ENCODE assay signal across 8 cellular contexts in genomic region chr2:239275871-239276812, GRCh38.
DNase-seq lines count a peak whose midpoint lies in the region; ATAC-seq and TF ChIP-seq lines count a peak whose summit lies in the region.
"Had no signal": no experiment of that assay in that cellular context is flagged by ENCODE, and none has a peak within 500 bp of the region (broad histone marks: within the 10 kb centered on the region; RNA-seq: fewer than 3 reads in every experiment).

No MANE protein-coding gene starts in this region.

- peaks cover 7 to 12% (median 12%) of the 10 kb centered on the region in 3 donors for H3K27me3 Mint-ChIP-seq in immature natural killer cell (ENCODE audit: low read depth in 3 of 3)
- H3K27me3 Mint-ChIP-seq in stimulated activated naive CD8-positive, alpha-beta T cell treated with anti-CD3 and anti-CD28 coated beads, Interleukin-15, amount 100 ng/mL, for 72 hours: peaks cover 29% of the 10 kb centered on the region

- peaks cover 0 to 75% of the 10 kb centered on the region in 2 donors for H3K4me1 Mint-ChIP-seq in immature natural killer cell
- H3K4me1 Mint-ChIP-seq in stimulated activated naive CD8-positive, alpha-beta T cell treated with anti-CD3 and anti-CD28 coated beads, Interleukin-15, amount 100 ng/mL, for 72 hours: peaks cover 58% of the 10 kb centered on the region

- DNase-seq in HFF-Myc (ENCODE audit: extremely low read depth, low read depth): peak; percentile 66
- no peak for DNase-seq in immature natural killer cell
- DNase-seq in stimulated activated naive CD8-positive, alpha-beta T cell treated with anti-CD3 and anti-CD28 coated beads, Interleukin-15, amount 100 ng/mL, for 72 hours: no peak

- no peak for TF ChIP-seq POLR2A in GM18505 (IDR thresholded peaks at IDR 0.05; ENCODE audit: borderline replicate concordance, extremely low read depth, insufficient read depth, insufficient read length)

- peak overlapping the region; percentile 63 for H3K27ac ChIP-seq in angular gyrus (ENCODE audit: low read depth, low read length)
- peak overlapping the region; percentile 81 for H3K27ac ChIP-seq in subcutaneous abdominal adipose tissue (ENCODE audit: low read depth, low read length)
- H3K27ac ChIP-seq: KMS-11 had no signal

- H3K4me1 ChIP-seq in subcutaneous abdominal adipose tissue (ENCODE audit: control insufficient read depth in 5 of 5, insufficient read depth in 5 of 5, low read length in 5 of 5): peaks cover 8 to 76% (median 58%) of the 10 kb centered on the region in 5 donors

- H3K9me3 ChIP-seq in subcutaneous abdominal adipose tissue (ENCODE audit: control insufficient read depth in 5 of 5, low read length in 5 of 5): no peaks in the 10 kb centered on the region

- H3K4me3 ChIP-seq in HFF-Myc (replicated peaks; ENCODE audit: low read depth, low read length) (0 out of 2 replicates have a peak overlapping the region, but pooled peaks have one; percentile 7), subcutaneous abdominal adipose tissue (ENCODE audit: low read depth in 1 of 5, low read length in 5 of 5) (peak overlapping the region in 2 of 5 donors; percentile 2 to 46)

- peak overlapping the region; percentile 94 to 100 (median 96) for H3K27ac Mint-ChIP-seq in immature natural killer cell
- H3K27ac Mint-ChIP-seq in stimulated activated naive CD8-positive, alpha-beta T cell treated with anti-CD3 and anti-CD28 coated beads, Interleukin-15, amount 100 ng/mL, for 72 hours: peak overlapping the region in 1 of 2 donors; percentile 92

- no peak for ATAC-seq in stimulated activated naive CD8-positive, alpha-beta T cell treated with anti-CD3 and anti-CD28 coated beads, Interleukin-15, amount 100 ng/mL, for 72 hours
- ATAC-seq in GM18907 (IDR thresholded peaks at IDR 0.05; ENCODE audit: unreplicated experiment) (no peak), GM18505 (IDR thresholded peaks at IDR 0.05; ENCODE audit: unreplicated experiment) (no peak)

- H3K4me3 Mint-ChIP-seq in immature natural killer cell: peak overlapping the region; percentile 24 to 87 (median 79)
- H3K4me3 Mint-ChIP-seq in stimulated activated naive CD8-positive, alpha-beta T cell treated with anti-CD3 and anti-CD28 coated beads, Interleukin-15, amount 100 ng/mL, for 72 hours: peak overlapping the region in 1 of 2 donors; percentile 75

- TF ChIP-seq CTCF in HFF-Myc (IDR thresholded peaks at IDR 0.05; ENCODE audit: low read depth, low read length, missing control alignments): no peak

- H3K9me3 Mint-ChIP-seq in immature natural killer cell: no peaks in the 10 kb centered on the region
- no peaks in the 10 kb centered on the region for H3K9me3 Mint-ChIP-seq in stimulated activated naive CD8-positive, alpha-beta T cell treated with anti-CD3 and anti-CD28 coated beads, Interleukin-15, amount 100 ng/mL, for 72 hours

- H3K36me3 ChIP-seq in subcutaneous abdominal adipose tissue (ENCODE audit: control insufficient read depth in 5 of 5, insufficient read depth in 5 of 5, low read length in 5 of 5): no peaks in the 10 kb centered on the region

- H3K27me3 ChIP-seq in subcutaneous abdominal adipose tissue (ENCODE audit: control insufficient read depth in 5 of 5, insufficient read depth in 4 of 5, low read length in 5 of 5): no peaks in the 10 kb centered on the region

- H3K9ac ChIP-seq in subcutaneous abdominal adipose tissue (ENCODE audit: low read length in 5 of 5): peak overlapping the region in 2 of 5 donors; percentile 1 to 19
- H3K9ac ChIP-seq: KMS-11 had no signal

- H3K36me3 Mint-ChIP-seq in immature natural killer cell: peaks cover 0 to 4% (median 0%) of the 10 kb centered on the region in 3 donors
